In the genomic region with DNA sequence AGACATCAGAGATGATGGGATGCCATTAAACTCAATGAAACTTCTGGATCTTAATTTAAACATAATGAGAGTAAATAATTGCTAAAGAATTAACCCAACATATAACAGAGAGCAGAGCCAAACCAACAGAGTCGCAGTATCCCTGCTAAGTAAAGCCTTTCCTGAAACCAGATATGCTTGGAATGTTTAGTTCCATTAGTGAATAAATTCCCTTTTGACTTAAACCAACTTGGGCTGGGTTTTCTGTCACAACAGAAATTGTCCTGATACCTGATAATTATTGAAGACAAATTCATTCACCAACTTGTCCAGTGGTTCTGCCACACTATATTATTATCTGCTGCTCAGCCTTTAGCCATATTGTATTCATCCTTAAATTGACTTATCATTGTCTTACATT, we compare ENCODE assay signal across 21 cellular contexts.
A peak's percentile ranks its signal among the peaks of the same experiment; 100 is the strongest.
DNase-seq lines count a peak whose midpoint lies in the region; ATAC-seq, FAIRE-seq and TF ChIP-seq lines count a peak whose summit lies in the region.
"Had no signal": no experiment of that assay in that cellular context is flagged by ENCODE, and none has a peak within 500 bp of the region (broad histone marks: within the 10 kb centered on the region; RNA-seq: fewer than 3 reads in every experiment).

No MANE protein-coding gene starts in this region.

- H3K27ac ChIP-seq in GM23248 (no peak overlapping the region), epithelial cell of prostate (peak overlapping the region; percentile 37)
- H3K27ac ChIP-seq: 22Rv1, A549, C4-2B had no signal

- DNase-seq in GM23248 = no peak
- no peak for DNase-seq in epithelial cell of prostate (ENCODE audit: low read depth, low spot score)
- peak; percentile 11 for DNase-seq in renal cortical epithelial cell (ENCODE audit: low read depth)
- DNase-seq in GM12892 (ENCODE audit: insufficient read length) = no peak
- DNase-seq in SKM-1 (lab: John Stamatoyannopoulos, UW; ENCODE audit: unreplicated experiment) = no peak
- no peak for DNase-seq in stimulated activated naive CD8-positive, alpha-beta T cell treated with anti-CD3 and anti-CD28 coated beads, Interleukin-15, Interleukin-2, amounts not matched to agents 100 U/mL and 50 U/mL, for 24 hours
- no peak for DNase-seq in NCI-H2081 (lab: John Stamatoyannopoulos, UW)
- DNase-seq: AML-193; Caco-2; CD4-positive, alpha-beta T cell had no signal

- no peaks in the 10 kb centered on the region for H3K79me2 ChIP-seq in GM23248 (ENCODE audit: insufficient read depth)

- FAIRE-seq in GM12892 (lab: Jason Lieb, UNC) = no peak
- FAIRE-seq: A549, D721Med, G401.6, GM12891, GM18507, H54 had no signal

- H3K27me3 ChIP-seq in GM23248 (replicated peaks; ENCODE audit: insufficient read depth) = 0 out of 2 replicates have a peak, but pooled peaks cover 5% of the 10 kb centered on the region

- in situ Hi-C loops in GM23248 (cut with MboI) = no loop called here

- TF ChIP-seq POLR2A in GM12892 (IDR thresholded peaks at IDR 0.05; ENCODE audit: low read depth, low read length) = no peak

- no peaks in the 10 kb centered on the region for H4K20me1 ChIP-seq in GM23248 (ENCODE audit: insufficient read depth)

- no peak overlapping the region for H3K4me3 ChIP-seq in GM23248
- H3K4me3 ChIP-seq: A549, GM23338 had no signal

- H3K4me2 ChIP-seq in GM23248 (ENCODE audit: unreplicated experiment) = peak overlapping the region; percentile 18
- H3K4me2 ChIP-seq: A549, GM23338 had no signal

- H2AFZ ChIP-seq in GM23248 = peak overlapping the region; percentile 20; the same call in 1 of the 2 replicates
- H2AFZ ChIP-seq: GM23338 had no signal

- peaks cover 13% of the 10 kb centered on the region for H3K4me1 ChIP-seq in GM23248 (ENCODE audit: insufficient read depth)
- H3K4me1 ChIP-seq: A549, Caco-2 had no signal

- ATAC-seq in SK-N-SH treated with all-trans-retinoic acid at 6 μM for 48 hours = peak; percentile 57
- ATAC-seq in stimulated activated naive CD8-positive, alpha-beta T cell treated with anti-CD3 and anti-CD28 coated beads, Interleukin-15, Interleukin-2, amounts not matched to agents 100 U/mL and 50 U/mL, for 24 hours = no peak
- ATAC-seq: A549, GM23338, HCT116 had no signal

- no peaks in the 10 kb centered on the region for H3K36me3 ChIP-seq in GM23248 (ENCODE audit: low read depth)

- H3K9me3 ChIP-seq in GM23248 (ENCODE audit: low read depth) = no peaks in the 10 kb centered on the region
- H3K9me3 ChIP-seq: A549, Caco-2 had no signal

- no peaks in the 10 kb centered on the region for H3K9me2 ChIP-seq in GM23248 (ENCODE audit: insufficient read depth)

- H3F3A ChIP-seq in GM23248 (ENCODE audit: insufficient read depth) = 0 out of 2 replicates have a peak, but pooled peaks cover 8% of the 10 kb centered on the region

- no peak overlapping the region for H3K9ac ChIP-seq in GM23248

- WGBS in GM23248 (ENCODE audit: low coverage in 1 of 2, low lambda C conversion rate in 2 of 2, missing lambda C conversion rate in 2 of 2), 2 experiments = 44 to 48% methylated on average over 1 of the region's 1 CpG

TF ChIP-seq in SK-N-SH treated with all-trans-retinoic acid at 6 μM for 48 hours, 23 proteins besides CTCF, POLR2A, EP300 and RAD21:
- TF ChIP-seq ESRRG (CRISPR knock-in tag; IDR thresholded peaks at IDR 0.05) (0 out of 2 replicates have a peak, but pooled peaks have one; percentile 15), ISL1 (CRISPR knock-in tag; IDR thresholded peaks at IDR 0.05) (peak; percentile 77; the same call in 1 of the 2 replicates), CSDC2 (CRISPR knock-in tag; IDR thresholded peaks at IDR 0.05) (no peak), ZNF70 (CRISPR knock-in tag; IDR thresholded peaks at IDR 0.05) (no peak)
